Comparison of ENCODE assay signal across 1 cellular context in genomic region chr9:33374634-33375237, GRCh38.
TF ChIP-seq lines count a peak whose summit lies in the region.

No MANE protein-coding gene starts in this region.

TF ChIP-seq in HepG2, 621 proteins besides CTCF, POLR2A, EP300 and RAD21 (continued from another document):
- TF ChIP-seq, protein P1, sequence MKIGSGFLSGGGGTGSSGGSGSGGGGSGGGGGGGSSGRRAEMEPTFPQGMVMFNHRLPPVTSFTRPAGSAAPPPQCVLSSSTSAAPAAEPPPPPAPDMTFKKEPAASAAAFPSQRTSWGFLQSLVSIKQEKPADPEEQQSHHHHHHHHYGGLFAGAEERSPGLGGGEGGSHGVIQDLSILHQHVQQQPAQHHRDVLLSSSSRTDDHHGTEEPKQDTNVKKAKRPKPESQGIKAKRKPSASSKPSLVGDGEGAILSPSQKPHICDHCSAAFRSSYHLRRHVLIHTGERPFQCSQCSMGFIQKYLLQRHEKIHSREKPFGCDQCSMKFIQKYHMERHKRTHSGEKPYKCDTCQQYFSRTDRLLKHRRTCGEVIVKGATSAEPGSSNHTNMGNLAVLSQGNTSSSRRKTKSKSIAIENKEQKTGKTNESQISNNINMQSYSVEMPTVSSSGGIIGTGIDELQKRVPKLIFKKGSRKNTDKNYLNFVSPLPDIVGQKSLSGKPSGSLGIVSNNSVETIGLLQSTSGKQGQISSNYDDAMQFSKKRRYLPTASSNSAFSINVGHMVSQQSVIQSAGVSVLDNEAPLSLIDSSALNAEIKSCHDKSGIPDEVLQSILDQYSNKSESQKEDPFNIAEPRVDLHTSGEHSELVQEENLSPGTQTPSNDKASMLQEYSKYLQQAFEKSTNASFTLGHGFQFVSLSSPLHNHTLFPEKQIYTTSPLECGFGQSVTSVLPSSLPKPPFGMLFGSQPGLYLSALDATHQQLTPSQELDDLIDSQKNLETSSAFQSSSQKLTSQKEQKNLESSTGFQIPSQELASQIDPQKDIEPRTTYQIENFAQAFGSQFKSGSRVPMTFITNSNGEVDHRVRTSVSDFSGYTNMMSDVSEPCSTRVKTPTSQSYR (CRISPR knock-in tag; IDR thresholded peaks at IDR 0.05; ENCODE audit: borderline replicate concordance) = peak; percentile 74; the same call in 1 of the 2 replicates
- TF ChIP-seq ZFP36L2 (CRISPR knock-in tag; IDR thresholded peaks at IDR 0.05) = no peak
- no peak for TF ChIP-seq TCF12 (IDR thresholded peaks at IDR 0.05)
- TF ChIP-seq TCF12 (CRISPR knock-in tag; IDR thresholded peaks at IDR 0.05) = no peak
- TF ChIP-seq, protein P2, sequence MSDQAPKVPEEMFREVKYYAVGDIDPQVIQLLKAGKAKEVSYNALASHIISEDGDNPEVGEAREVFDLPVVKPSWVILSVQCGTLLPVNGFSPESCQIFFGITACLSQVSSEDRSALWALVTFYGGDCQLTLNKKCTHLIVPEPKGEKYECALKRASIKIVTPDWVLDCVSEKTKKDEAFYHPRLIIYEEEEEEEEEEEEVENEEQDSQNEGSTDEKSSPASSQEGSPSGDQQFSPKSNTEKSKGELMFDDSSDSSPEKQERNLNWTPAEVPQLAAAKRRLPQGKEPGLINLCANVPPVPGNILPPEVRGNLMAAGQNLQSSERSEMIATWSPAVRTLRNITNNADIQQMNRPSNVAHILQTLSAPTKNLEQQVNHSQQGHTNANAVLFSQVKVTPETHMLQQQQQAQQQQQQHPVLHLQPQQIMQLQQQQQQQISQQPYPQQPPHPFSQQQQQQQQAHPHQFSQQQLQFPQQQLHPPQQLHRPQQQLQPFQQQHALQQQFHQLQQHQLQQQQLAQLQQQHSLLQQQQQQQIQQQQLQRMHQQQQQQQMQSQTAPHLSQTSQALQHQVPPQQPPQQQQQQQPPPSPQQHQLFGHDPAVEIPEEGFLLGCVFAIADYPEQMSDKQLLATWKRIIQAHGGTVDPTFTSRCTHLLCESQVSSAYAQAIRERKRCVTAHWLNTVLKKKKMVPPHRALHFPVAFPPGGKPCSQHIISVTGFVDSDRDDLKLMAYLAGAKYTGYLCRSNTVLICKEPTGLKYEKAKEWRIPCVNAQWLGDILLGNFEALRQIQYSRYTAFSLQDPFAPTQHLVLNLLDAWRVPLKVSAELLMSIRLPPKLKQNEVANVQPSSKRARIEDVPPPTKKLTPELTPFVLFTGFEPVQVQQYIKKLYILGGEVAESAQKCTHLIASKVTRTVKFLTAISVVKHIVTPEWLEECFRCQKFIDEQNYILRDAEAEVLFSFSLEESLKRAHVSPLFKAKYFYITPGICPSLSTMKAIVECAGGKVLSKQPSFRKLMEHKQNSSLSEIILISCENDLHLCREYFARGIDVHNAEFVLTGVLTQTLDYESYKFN (CRISPR knock-in tag; conservative IDR thresholded peaks at IDR 0.05) = no peak
- no peak for TF ChIP-seq ZSCAN29 (CRISPR knock-in tag; conservative IDR thresholded peaks at IDR 0.05)
- TF ChIP-seq ZFYVE20 (CRISPR knock-in tag; IDR thresholded peaks at IDR 0.05; ENCODE audit: borderline replicate concordance, low read depth) = no peak
- TF ChIP-seq MAZ (IDR thresholded peaks at IDR 0.05; ENCODE audit: borderline replicate concordance, low read depth, low read length) = 0 out of 2 replicates have a peak, but pooled peaks have one; percentile 30
- TF ChIP-seq MAZ (CRISPR knock-in tag; IDR thresholded peaks at IDR 0.05; ENCODE audit: low read depth) = no peak
- TF ChIP-seq PITX1 (CRISPR knock-in tag; IDR thresholded peaks at IDR 0.05) = peak; percentile 43; the same call in 1 of the 2 replicates
- no peak for TF ChIP-seq ZFP37 (CRISPR knock-in tag; IDR thresholded peaks at IDR 0.05; ENCODE audit: borderline replicate concordance)
- TF ChIP-seq GLI4 (CRISPR knock-in tag; IDR thresholded peaks at IDR 0.05; ENCODE audit: borderline replicate concordance) = no peak
- TF ChIP-seq, protein P3, sequence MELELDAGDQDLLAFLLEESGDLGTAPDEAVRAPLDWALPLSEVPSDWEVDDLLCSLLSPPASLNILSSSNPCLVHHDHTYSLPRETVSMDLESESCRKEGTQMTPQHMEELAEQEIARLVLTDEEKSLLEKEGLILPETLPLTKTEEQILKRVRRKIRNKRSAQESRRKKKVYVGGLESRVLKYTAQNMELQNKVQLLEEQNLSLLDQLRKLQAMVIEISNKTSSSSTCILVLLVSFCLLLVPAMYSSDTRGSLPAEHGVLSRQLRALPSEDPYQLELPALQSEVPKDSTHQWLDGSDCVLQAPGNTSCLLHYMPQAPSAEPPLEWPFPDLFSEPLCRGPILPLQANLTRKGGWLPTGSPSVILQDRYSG (CRISPR knock-in tag; IDR thresholded peaks at IDR 0.05) = no peak
- 0 out of 2 replicates have a peak, but pooled peaks have one; percentile 29 for TF ChIP-seq SAP130 (CRISPR knock-in tag; IDR thresholded peaks at IDR 0.05; ENCODE audit: low read depth)
- no peak for TF ChIP-seq ZNF607 (CRISPR knock-in tag; IDR thresholded peaks at IDR 0.05; ENCODE audit: borderline replicate concordance)
- no peak for TF ChIP-seq ZNF354B (CRISPR knock-in tag; IDR thresholded peaks at IDR 0.05)
- no peak for TF ChIP-seq ZNF3 (CRISPR knock-in tag; IDR thresholded peaks at IDR 0.05)
